In the genomic region with DNA sequence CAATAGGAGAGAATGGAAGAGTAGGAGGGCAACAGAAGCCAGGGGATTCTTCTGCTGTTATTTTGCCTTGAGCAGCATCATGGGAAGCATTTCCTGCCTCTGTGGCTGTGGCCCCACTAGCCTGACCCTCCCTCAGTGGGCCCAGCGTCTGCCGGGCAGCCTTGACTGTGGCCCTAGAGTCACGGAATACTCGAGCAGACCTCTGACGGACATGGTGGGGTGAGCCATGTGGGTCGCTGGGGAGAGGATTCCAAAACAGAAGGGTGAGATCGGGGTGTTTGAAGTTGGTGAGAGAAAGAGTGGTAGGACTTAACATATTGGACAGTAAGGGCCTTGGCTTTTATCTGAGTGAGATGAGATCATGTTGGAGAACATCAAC, we compare ENCODE assay signal across 18 cellular contexts. TPM values are rescaled to one million over a fixed set of nuclear protein-coding genes. Genes with fewer than 3 reads are reported as not detected.
DNase-seq lines count a peak whose midpoint lies in the region; ATAC-seq lines count a peak whose summit lies in the region.
"Had no signal": no experiment of that assay in that cellular context is flagged by ENCODE, and none has a peak within 500 bp of the region (broad histone marks: within the 10 kb centered on the region; RNA-seq: fewer than 3 reads in every experiment).

No MANE protein-coding gene starts in this region.

- H2BK5ac ChIP-seq in neuronal stem cell (ENCODE audit: low read length): no peak overlapping the region

- whole genome bisulfite sequencing in neuronal stem cell (ENCODE audit: extremely low coverage in 2 of 2, insufficient read length in 2 of 2, insufficient replicate concordance in 1 of 2), 2 donors: no CpG with 5 or more reads among the region's 7 CpGs

- no peak overlapping the region for H2AK5ac ChIP-seq in neuronal stem cell (ENCODE audit: low read depth, low read length)

- no peak overlapping the region for H2BK120ac ChIP-seq in neuronal stem cell (ENCODE audit: low read depth, low read length)

- H3K4me2 ChIP-seq in neuronal stem cell (ENCODE audit: insufficient read depth, low read length, poor library complexity, severe bottlenecking): no peak overlapping the region
- H3K4me2 ChIP-seq: A549, GM23338 had no signal

- peaks cover 0 to 74% (median 0%) of the 10 kb centered on the region in 3 experiments for H3K27me3 ChIP-seq in neuronal stem cell (ENCODE audit: control insufficient read depth in 3 of 3, insufficient read depth in 3 of 3, low read depth in 1 of 3, low read length in 3 of 3)

- ATAC-seq in GM19023 (IDR thresholded peaks at IDR 0.05; ENCODE audit: unreplicated experiment) (peak; percentile 28), GM19455 (IDR thresholded peaks at IDR 0.05; ENCODE audit: unreplicated experiment) (peak; percentile 29), HG03280 (IDR thresholded peaks at IDR 0.05; ENCODE audit: unreplicated experiment) (peak; percentile 22), GM21528 (IDR thresholded peaks at IDR 0.05; ENCODE audit: low FRiP score, unreplicated experiment) (no peak)
- ATAC-seq: A549, GM23338 had no signal

- no peak overlapping the region for H3K4ac ChIP-seq in neuronal stem cell (ENCODE audit: low read length)

- H4K8ac ChIP-seq in neuronal stem cell (ENCODE audit: low read depth, low read length): no peak overlapping the region

- H2BK15ac ChIP-seq in neuronal stem cell (ENCODE audit: low read length): no peak overlapping the region

- H3K9me3 ChIP-seq in neuronal stem cell (replicated peaks in 1 of 2; ENCODE audit: control insufficient read depth in 2 of 2, insufficient read depth in 1 of 2, low read depth in 1 of 2, low read length in 2 of 2): no peaks in the 10 kb centered on the region
- H3K9me3 ChIP-seq: A549, HAP-1, SJSA1 had no signal

- no peaks in the 10 kb centered on the region for H3K79me1 ChIP-seq in neuronal stem cell (ENCODE audit: low read depth, low read length)

- no peak overlapping the region for H3K4me3 ChIP-seq in neuronal stem cell (ENCODE audit: low read length in 2 of 2)
- H3K4me3 ChIP-seq: A549, GM23338, HAP-1, SJSA1 had no signal

- peaks cover 0 to 4% of the 10 kb centered on the region in 2 donors for H3K4me1 ChIP-seq in neuronal stem cell (ENCODE audit: control insufficient read depth in 2 of 2, insufficient read depth in 1 of 2, low read depth in 1 of 2, low read length in 2 of 2)
- H3K4me1 ChIP-seq: A549, HAP-1, SJSA1 had no signal

- no peak overlapping the region for H3K23ac ChIP-seq in neuronal stem cell (ENCODE audit: low read depth, low read length, poor library complexity)

- H2AFZ ChIP-seq in neuronal stem cell (ENCODE audit: low read length): no peak overlapping the region
- H2AFZ ChIP-seq: GM23338 had no signal

- H3K9ac ChIP-seq in neuronal stem cell (ENCODE audit: low read depth, low read length, poor library complexity): no peak overlapping the region

- H3K14ac ChIP-seq in neuronal stem cell (ENCODE audit: low read length): peak overlapping the region; percentile 57

- no peak overlapping the region for H3K18ac ChIP-seq in neuronal stem cell (ENCODE audit: low read length)

- H3K36me3 ChIP-seq in neuronal stem cell (replicated peaks in 1 of 2; ENCODE audit: control insufficient read depth in 2 of 2, insufficient read depth in 2 of 2, low read length in 2 of 2): no peaks in the 10 kb centered on the region
- H3K36me3 ChIP-seq: HAP-1, SJSA1 had no signal

- H4K91ac ChIP-seq in neuronal stem cell (ENCODE audit: low read depth, low read length, poor library complexity): no peak overlapping the region

- no peak overlapping the region for H3K27ac ChIP-seq in neuronal stem cell (replicated peaks; ENCODE audit: low read length)
- H3K27ac ChIP-seq: A549, SJSA1 had no signal

- no peak overlapping the region for H2BK12ac ChIP-seq in neuronal stem cell (ENCODE audit: low read length)

- DNase-seq in neuronal stem cell (ENCODE audit: low spot score) (no peak), SW480 (ENCODE audit: low spot score) (no peak), occipital lobe (lab: John Stamatoyannopoulos, UW) (no peak)
- DNase-seq: KG1, NCI-H1092 treated with DMSO at 0.1 percent for 48 hours, NCI-H1436 treated with DMSO at 0.1 percent for 48 hours, NCI-H2029 treated with DMSO at 0.1 percent for 48 hours, NCI-H226, NCI-H524, NCI-H774 had no signal

RNA-seq across cellular contexts. Expression of a gene that starts 8.3 kb away (rescaled TPM):
- polyA plus RNA-seq in neuronal stem cell (2013, experiment 1 of 2): 23.4 TPM
- polyA plus RNA-seq in neuronal stem cell (2013, experiment 2 of 2): 21.8 TPM
- total RNA-seq in occipital lobe: 32.9 TPM
